Comparison of ENCODE assay signal across 14 cellular contexts in the genomic region with DNA sequence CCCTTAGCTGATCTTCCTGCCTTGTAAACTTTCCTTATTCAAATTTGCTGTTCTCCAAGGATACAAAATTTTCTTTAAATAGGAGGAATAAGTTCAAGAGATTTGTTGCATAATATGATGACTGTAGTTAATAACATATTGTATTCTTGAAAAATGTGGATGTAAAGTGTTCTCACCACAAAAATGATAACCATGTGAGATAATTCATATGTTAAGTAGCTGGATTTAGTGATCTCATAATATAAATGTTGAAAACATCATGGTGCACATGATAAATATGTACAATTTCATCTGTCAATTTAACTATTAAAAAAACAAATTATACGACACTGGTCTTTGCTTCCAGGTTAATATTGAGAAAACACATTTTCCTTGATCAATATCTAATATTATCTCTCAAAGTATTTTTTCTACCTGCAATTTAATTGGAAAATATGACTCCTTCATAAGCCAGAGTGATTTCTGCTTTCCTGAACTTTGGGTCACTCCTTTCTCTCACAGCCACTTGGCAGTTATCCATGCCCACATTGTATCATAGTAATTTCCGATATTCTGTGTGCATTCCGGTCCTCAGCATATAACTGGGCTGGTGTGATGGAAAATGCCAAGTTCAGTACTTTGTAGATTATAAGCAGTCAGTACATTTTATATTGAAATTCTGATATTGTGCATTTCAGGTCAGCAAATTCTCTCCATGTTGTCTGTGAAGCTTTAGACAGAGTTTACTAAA.
DNase-seq lines count a peak whose midpoint lies in the region; ATAC-seq, FAIRE-seq and TF ChIP-seq lines count a peak whose summit lies in the region.
"Had no signal": no experiment of that assay in that cellular context is flagged by ENCODE, and none has a peak within 500 bp of the region (broad histone marks: within the 10 kb centered on the region; RNA-seq: fewer than 3 reads in every experiment).

No MANE protein-coding gene starts in this region.

- peak; percentile 3 for FAIRE-seq in G401.6 (lab: Jason Lieb, UNC)
- FAIRE-seq: H54 had no signal

- H3K4me1 ChIP-seq in aorta (ENCODE audit: control insufficient read depth in 1 of 2, insufficient read depth in 2 of 2, low read length in 2 of 2) (no peaks in the 10 kb centered on the region), Peyer's patch (no peaks in the 10 kb centered on the region)

- WGBS in aorta, 2 donors, result 72 to 75% methylated on average over 3 of the region's 3 CpGs

- ATAC-seq in aorta (ENCODE audit: low FRiP score), result no peak

- H3K9me3 ChIP-seq in aorta (ENCODE audit: control insufficient read depth, low read length) (no peaks in the 10 kb centered on the region), Peyer's patch (no peaks in the 10 kb centered on the region)

- H3K27me3 ChIP-seq in aorta (ENCODE audit: control insufficient read depth in 1 of 2, insufficient read depth in 2 of 2, low read length in 1 of 2) (no peaks in the 10 kb centered on the region), Peyer's patch (no peaks in the 10 kb centered on the region)

- intact Hi-C loops in aorta (cut with DNase I), result no loop called here

- H3K4me3 ChIP-seq in fibroblast of pulmonary artery (replicated peaks; ENCODE audit: low read depth, low read length), result no peak overlapping the region
- H3K4me3 ChIP-seq in aorta (ENCODE audit: low read length in 2 of 2), result no peak overlapping the region
- H3K4me3 ChIP-seq in Peyer's patch, result no peak overlapping the region

- peak; percentile 75 for DNase-seq in amniotic epithelial cell (ENCODE audit: low read depth)
- peak; percentile 20 for DNase-seq in fibroblast of pulmonary artery (ENCODE audit: low read depth)
- peak; percentile 33 for DNase-seq in pulmonary artery endothelial cell (ENCODE audit: low read depth, low spot score)
- DNase-seq in aorta, result no peak
- no peak for DNase-seq in RKO (ENCODE audit: low spot score)
- no peak for DNase-seq in Peyer's patch
- DNase-seq: DND-41, Kasumi-1, NCI-H187, NCI-H748 treated with DMSO at 0.1 percent for 48 hours, OCI-M1 had no signal

- TF ChIP-seq POLR2A in Peyer's patch (IDR thresholded peaks at IDR 0.05), result no peak

- no peak overlapping the region for H3K27ac ChIP-seq in aorta (ENCODE audit: low read depth in 1 of 2, low read length in 2 of 2)
- H3K27ac ChIP-seq in Peyer's patch, result no peak overlapping the region
- H3K27ac ChIP-seq: C4-2B had no signal

- no peak for TF ChIP-seq CTCF in fibroblast of pulmonary artery (IDR thresholded peaks at IDR 0.05; ENCODE audit: low read length, missing control alignments)
- TF ChIP-seq CTCF in Peyer's patch (IDR thresholded peaks at IDR 0.05), result no peak

- H3K36me3 ChIP-seq in aorta (ENCODE audit: control insufficient read depth in 1 of 2, insufficient read depth in 2 of 2, low read length in 1 of 2) (no peaks in the 10 kb centered on the region), Peyer's patch (no peaks in the 10 kb centered on the region)

Comparison
In these comparisons a context has a peak if more than half of its experiments do, and no peak if none do; other contexts are left out.
1. DNase-seq: peak in amniotic epithelial cell (single experiment), fibroblast of pulmonary artery (single experiment) and pulmonary artery endothelial cell (single experiment); none in aorta (0 of 2), RKO (single experiment) and Peyer's patch (0 of 3).